ENCODE assay signal across 23 cellular contexts in the genomic region with DNA sequence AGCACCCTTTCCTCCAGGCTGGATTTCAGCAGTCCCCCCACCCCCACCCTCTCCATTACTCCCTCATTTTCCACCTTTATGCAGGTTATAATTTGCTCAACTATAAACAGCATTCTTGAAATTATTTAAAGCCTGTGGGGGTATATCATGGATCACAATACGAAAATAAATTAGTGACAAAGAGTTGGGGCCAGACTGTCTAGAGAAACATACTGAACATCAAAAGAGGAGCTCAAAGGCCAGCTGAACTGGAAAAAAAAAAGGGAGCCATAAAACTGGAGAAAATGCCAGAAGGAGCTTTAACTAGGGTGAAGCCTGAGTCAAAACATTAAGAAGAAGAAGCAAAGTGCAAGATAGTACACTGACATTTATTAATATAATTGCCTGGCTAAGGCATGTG.
"Had no signal": no experiment of that assay in that cellular context is flagged by ENCODE, and none has a peak within 500 bp of the region (broad histone marks: within the 10 kb centered on the region; RNA-seq: fewer than 3 reads in every experiment).

No MANE protein-coding gene starts in this region.

- H3K9me3 Mint-ChIP-seq: effector memory CD8-positive, alpha-beta T cell; memory B cell; natural killer cell treated with Interleukin-12 subunit alpha and Interleukin-12 subunit beta and Interleukin-15 and Interleukin-18, amount 100 ng/mL, for 72 hours; stimulated activated naive CD8-positive, alpha-beta T cell treated with anti-CD3 and anti-CD28 coated beads, Interleukin-15, amount 100 ng/mL, for 72 hours had no signal

- ATAC-seq: effector memory CD8-positive, alpha-beta T cell; left lobe of liver; mucosa of descending colon; natural killer cell treated with Interleukin-12 subunit alpha and Interleukin-12 subunit beta and Interleukin-15 and Interleukin-18, amount 100 ng/mL, for 72 hours; stimulated activated naive CD8-positive, alpha-beta T cell treated with anti-CD3 and anti-CD28 coated beads, Interleukin-15, amount 100 ng/mL, for 72 hours; upper lobe of right lung had no signal

- H3K27ac ChIP-seq: esophagus squamous epithelium, right atrium auricular region, suprapubic skin, transverse colon, upper lobe of right lung, uterus had no signal

- H3K9me3 ChIP-seq: esophagus squamous epithelium, mucosa of descending colon, prostate gland, right atrium auricular region, suprapubic skin, transverse colon, upper lobe of right lung, uterus had no signal

- H3K36me3 Mint-ChIP-seq: natural killer cell treated with Interleukin-12 subunit alpha and Interleukin-12 subunit beta and Interleukin-15 and Interleukin-18, amount 100 ng/mL, for 72 hours had no signal

- DNase-seq: cortex of kidney; effector memory CD8-positive, alpha-beta T cell; erythroblast; esophagus squamous epithelium; foreskin melanocyte; mucosa of descending colon; naive B cell; nucleus accumbens; small intestine; stimulated activated CD4-positive, alpha-beta T cell treated with anti-CD3 and anti-CD28 coated beads, Interleukin-15, amount 100 ng/mL, for 24 hours; stimulated activated CD4-positive, alpha-beta T cell treated with anti-CD3 and anti-CD28 coated beads, Interleukin-2, amount 100 ng/mL, for 48 hours; stimulated activated naive CD4-positive, alpha-beta T cell; stimulated activated naive CD8-positive, alpha-beta T cell treated with anti-CD3 and anti-CD28 coated beads, Interleukin-15, amount 100 ng/mL, for 72 hours; transverse colon; upper lobe of right lung; uterus had no signal

- H3K4me3 ChIP-seq: esophagus squamous epithelium, lung, mucosa of descending colon, prostate gland, right atrium auricular region, suprapubic skin, transverse colon, upper lobe of right lung, uterus had no signal

- H3K36me3 ChIP-seq: esophagus squamous epithelium, prostate gland, right atrium auricular region, suprapubic skin, transverse colon, upper lobe of right lung had no signal

- H3K27me3 Mint-ChIP-seq: effector memory CD8-positive, alpha-beta T cell; memory B cell; naive B cell; natural killer cell treated with Interleukin-12 subunit alpha and Interleukin-12 subunit beta and Interleukin-15 and Interleukin-18, amount 100 ng/mL, for 72 hours; stimulated activated naive CD8-positive, alpha-beta T cell treated with anti-CD3 and anti-CD28 coated beads, Interleukin-15, amount 100 ng/mL, for 72 hours had no signal

- H3K27ac Mint-ChIP-seq: effector memory CD8-positive, alpha-beta T cell; memory B cell; naive B cell; natural killer cell treated with Interleukin-12 subunit alpha and Interleukin-12 subunit beta and Interleukin-15 and Interleukin-18, amount 100 ng/mL, for 72 hours; stimulated activated naive CD8-positive, alpha-beta T cell treated with anti-CD3 and anti-CD28 coated beads, Interleukin-15, amount 100 ng/mL, for 72 hours had no signal

- H3K4me1 ChIP-seq: esophagus squamous epithelium, prostate gland, right atrium auricular region, suprapubic skin, upper lobe of right lung, uterus had no signal

- H3K4me3 Mint-ChIP-seq: effector memory CD8-positive, alpha-beta T cell; memory B cell; naive B cell; natural killer cell treated with Interleukin-12 subunit alpha and Interleukin-12 subunit beta and Interleukin-15 and Interleukin-18, amount 100 ng/mL, for 72 hours; stimulated activated naive CD8-positive, alpha-beta T cell treated with anti-CD3 and anti-CD28 coated beads, Interleukin-15, amount 100 ng/mL, for 72 hours had no signal

- H3K4me1 Mint-ChIP-seq: stimulated activated naive CD8-positive, alpha-beta T cell treated with anti-CD3 and anti-CD28 coated beads, Interleukin-15, amount 100 ng/mL, for 72 hours had no signal
